ENCODE assay signal across 1 cellular context in the genomic region with DNA sequence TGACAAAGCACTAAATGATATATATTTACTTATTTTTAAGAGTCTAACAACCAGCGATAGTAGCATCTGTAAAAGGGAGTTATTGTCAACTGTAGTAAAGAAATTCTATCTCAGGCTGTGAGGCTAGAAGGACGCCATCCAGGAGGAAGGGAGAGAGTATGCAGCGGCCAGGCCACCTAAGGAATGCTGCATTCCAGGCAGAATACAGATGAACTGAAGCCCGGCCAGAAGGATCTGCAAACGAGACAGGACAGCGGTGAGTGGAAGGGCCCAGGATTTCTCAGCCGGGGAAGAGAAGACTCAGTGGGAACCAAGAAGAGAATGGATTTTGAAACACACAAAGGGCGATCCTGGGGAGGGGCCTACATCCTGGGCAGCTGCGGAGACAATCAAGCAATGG.
TF ChIP-seq lines count a peak whose summit lies in the region.

No MANE protein-coding gene starts in this region.

TF ChIP-seq in H1, 55 proteins besides CTCF, POLR2A, EP300 and RAD21:
- TF ChIP-seq RNF2 (IDR thresholded peaks at IDR 0.05; ENCODE audit: borderline replicate concordance, low read depth, low read length, missing control alignments, poor library complexity, severe bottlenecking): no peak
- no peak for TF ChIP-seq SP4 (IDR thresholded peaks at IDR 0.05; ENCODE audit: low read length)
- TF ChIP-seq CBX5 (IDR thresholded peaks at IDR 0.05; ENCODE audit: low read depth, low read length): no peak
- TF ChIP-seq, protein P1, sequence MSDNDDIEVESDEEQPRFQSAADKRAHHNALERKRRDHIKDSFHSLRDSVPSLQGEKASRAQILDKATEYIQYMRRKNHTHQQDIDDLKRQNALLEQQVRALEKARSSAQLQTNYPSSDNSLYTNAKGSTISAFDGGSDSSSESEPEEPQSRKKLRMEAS (IDR thresholded peaks at IDR 0.05): no peak
- peak; percentile 83 for TF ChIP-seq TEAD4 (IDR thresholded peaks at IDR 0.05; ENCODE audit: low read depth, low read length)
- TF ChIP-seq GABPA (IDR thresholded peaks at IDR 0.05; ENCODE audit: borderline replicate concordance, insufficient read depth, low read length): no peak
- no peak for TF ChIP-seq RFX5 (IDR thresholded peaks at IDR 0.05; ENCODE audit: borderline replicate concordance, low read depth, low read length)
- no peak for TF ChIP-seq EGR1 (IDR thresholded peaks at IDR 0.05; ENCODE audit: borderline replicate concordance, low read depth, low read length)
